24 cellular contexts compared by ENCODE assay signal in the genomic region with DNA sequence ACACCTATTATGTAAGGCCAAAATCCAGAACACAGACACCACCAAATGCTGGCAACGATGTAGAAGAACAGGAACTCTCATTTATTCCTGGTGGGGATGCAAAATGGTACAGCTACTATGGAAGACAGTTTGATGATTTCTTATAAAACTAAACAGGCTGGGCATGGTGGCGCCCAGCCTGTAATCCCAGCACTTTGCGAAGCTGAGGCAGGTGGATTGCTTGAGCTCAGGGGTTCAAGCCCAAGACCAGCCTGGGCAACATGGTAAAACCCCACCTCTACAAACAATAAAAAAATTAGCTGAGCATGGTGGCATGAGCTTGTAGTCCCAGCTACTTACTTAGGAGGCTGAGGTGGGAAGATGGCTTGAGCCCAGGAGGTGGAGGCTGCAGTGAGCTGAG.
"Had no signal": no experiment of that assay in that cellular context is flagged by ENCODE, and none has a peak within 500 bp of the region (broad histone marks: within the 10 kb centered on the region; RNA-seq: fewer than 3 reads in every experiment).

No MANE protein-coding gene starts in this region.

- H3K27me3 ChIP-seq: colonic mucosa, esophagus squamous epithelium, foreskin keratinocyte, gastrocnemius medialis, heart left ventricle had no signal

- H3K27ac ChIP-seq: colonic mucosa, coronary artery, dorsolateral prefrontal cortex, epithelial cell of prostate, esophagus squamous epithelium, foreskin keratinocyte, gastrocnemius medialis, gastroesophageal sphincter, heart left ventricle, heart right ventricle had no signal

- H3K27ac Mint-ChIP-seq: dendritic cell treated with granulocyte-macrophage colony-stimulating factor and Interleukin-4, amounts not matched to agents 40 ng/mL and 50 ng/mL, for 4 days; effector memory CD8-positive, alpha-beta T cell; endodermal cell had no signal

- H3K4me1 ChIP-seq: colonic mucosa, esophagus squamous epithelium, foreskin keratinocyte, gastrocnemius medialis, gastroesophageal sphincter, heart left ventricle, heart right ventricle had no signal

- H3K27me3 Mint-ChIP-seq: dendritic cell treated with granulocyte-macrophage colony-stimulating factor and Interleukin-4, amounts not matched to agents 40 ng/mL and 50 ng/mL, for 4 days; effector memory CD8-positive, alpha-beta T cell had no signal

- H3K9me3 ChIP-seq: colonic mucosa, gastrocnemius medialis had no signal

- DNase-seq: colonic mucosa; cortex of kidney; dermis blood vessel endothelial cell; dorsolateral prefrontal cortex; effector CD4-positive, alpha-beta T cell; effector CD8-positive, alpha-beta T cell; effector memory CD4-positive, alpha-beta T cell; effector memory CD8-positive, alpha-beta T cell; endodermal cell; erythroblast; esophagus squamous epithelium; foreskin fibroblast; foreskin keratinocyte; foreskin melanocyte; gastrocnemius medialis; glutamatergic neuron; head of caudate nucleus; heart left ventricle; heart right ventricle had no signal

- ATAC-seq: effector memory CD8-positive, alpha-beta T cell; esophagus mucosa; foreskin keratinocyte; gastrocnemius medialis; gastroesophageal sphincter; heart left ventricle; heart right ventricle had no signal

- H3K4me1 Mint-ChIP-seq: endodermal cell had no signal

- H3K36me3 ChIP-seq: colonic mucosa, esophagus squamous epithelium, gastrocnemius medialis, gastroesophageal sphincter, heart left ventricle, heart right ventricle had no signal

- H3K4me3 ChIP-seq: colonic mucosa, coronary artery, dorsolateral prefrontal cortex, esophagus squamous epithelium, gastrocnemius medialis, gastroesophageal sphincter, heart left ventricle, heart right ventricle had no signal

- H3K4me3 Mint-ChIP-seq: dendritic cell treated with granulocyte-macrophage colony-stimulating factor and Interleukin-4, amounts not matched to agents 40 ng/mL and 50 ng/mL, for 4 days; effector memory CD8-positive, alpha-beta T cell; endodermal cell had no signal
